8 cellular contexts compared by ENCODE assay signal in genomic region chr9:19085295-19085694, GRCh38. TPM values are rescaled to one million over a fixed set of nuclear protein-coding genes. Genes with fewer than 3 reads are reported as not detected.
A peak's percentile ranks its signal among the peaks of the same experiment; 100 is the strongest.
DNase-seq lines count a peak whose midpoint lies in the region; ATAC-seq and TF ChIP-seq lines count a peak whose summit lies in the region.
"Had no signal": no experiment of that assay in that cellular context is flagged by ENCODE, and none has a peak within 500 bp of the region (broad histone marks: within the 10 kb centered on the region; RNA-seq: fewer than 3 reads in every experiment).

No MANE protein-coding gene starts in this region.

- H3K4me1 Mint-ChIP-seq in activated CD8-positive, alpha-beta T cell treated with anti-CD3 and anti-CD28 coated beads for 36 hours (ENCODE audit: low read depth) = peaks cover 2% of the 10 kb centered on the region

- no peak overlapping the region for H2BK5ac ChIP-seq in neuronal stem cell (ENCODE audit: low read length)

- no peaks in the 10 kb centered on the region for H3K9me3 ChIP-seq in lower lobe of right lung
- H3K9me3 ChIP-seq in neuronal stem cell (replicated peaks in 1 of 2; ENCODE audit: control insufficient read depth in 2 of 2, insufficient read depth in 1 of 2, low read depth in 1 of 2, low read length in 2 of 2) = no peaks in the 10 kb centered on the region
- H3K9me3 ChIP-seq: SJCRH30 had no signal

- TF ChIP-seq CTCF in GM06990 (IDR thresholded peaks at IDR 0.05; ENCODE audit: insufficient read depth, low read length, poor library complexity, severe bottlenecking) (peak; percentile 43), lower lobe of right lung (IDR thresholded peaks at IDR 0.05) (peak; percentile 31)
- peak; percentile 43 for TF ChIP-seq CTCF in activated CD8-positive, alpha-beta T cell treated with anti-CD3 and anti-CD28 coated beads for 36 hours (IDR thresholded peaks at IDR 0.05)

- H3K27ac Mint-ChIP-seq in activated CD8-positive, alpha-beta T cell treated with anti-CD3 and anti-CD28 coated beads for 36 hours = peak overlapping the region; percentile 8

- no peak overlapping the region for H2BK120ac ChIP-seq in neuronal stem cell (ENCODE audit: low read depth, low read length)

- no peak for DNase-seq in GM06990 (ENCODE audit: extremely low read depth, insufficient read length)
- no peak for DNase-seq in activated CD8-positive, alpha-beta T cell treated with anti-CD3 and anti-CD28 coated beads for 36 hours
- DNase-seq in lower lobe of right lung = no peak
- no peak for DNase-seq in NCI-H446 treated with DMSO at 0.1 percent for 48 hours (lab: John Stamatoyannopoulos, UW)
- DNase-seq in stimulated activated CD4-positive, alpha-beta T cell treated with anti-CD3 and anti-CD28 coated beads, Interleukin-2, amount 100 ng/mL, for 24 hours = no peak
- no peak for DNase-seq in neuronal stem cell (ENCODE audit: low spot score)

- no peak overlapping the region for H4K8ac ChIP-seq in neuronal stem cell (ENCODE audit: low read depth, low read length)

- peak; percentile 54 for ATAC-seq in HG03103 (IDR thresholded peaks at IDR 0.05; ENCODE audit: low read depth, unreplicated experiment)
- ATAC-seq in activated CD8-positive, alpha-beta T cell treated with anti-CD3 and anti-CD28 coated beads for 36 hours = peak; percentile 67
- no peak for ATAC-seq in lower lobe of right lung

- H3K4me1 ChIP-seq in lower lobe of right lung (no peaks in the 10 kb centered on the region), neuronal stem cell (ENCODE audit: control insufficient read depth in 2 of 2, insufficient read depth in 1 of 2, low read depth in 1 of 2, low read length in 2 of 2) (no peaks in the 10 kb centered on the region)
- H3K4me1 ChIP-seq: SJCRH30 had no signal

- CTCF ChIA-PET in activated CD8-positive, alpha-beta T cell treated with anti-CD3 and anti-CD28 coated beads for 36 hours (lab: Charles Lee) = interaction anchor here (0.6 to 7.4 kb wide), 16 partner anchors 11 to 374 kb away, joined by 3 to 57 read pairs (median 4); partner anchors contain the start of gene RRAGA

- H3K4ac ChIP-seq in neuronal stem cell (ENCODE audit: low read length) = no peak overlapping the region

- H3K9me3 Mint-ChIP-seq in activated CD8-positive, alpha-beta T cell treated with anti-CD3 and anti-CD28 coated beads for 36 hours = no peaks in the 10 kb centered on the region

- H3K27me3 ChIP-seq in GM06990 (replicated peaks; ENCODE audit: control insufficient read depth, insufficient read depth, low read length) (no peaks in the 10 kb centered on the region), lower lobe of right lung (ENCODE audit: low read depth) (no peaks in the 10 kb centered on the region), neuronal stem cell (ENCODE audit: control insufficient read depth in 3 of 3, insufficient read depth in 3 of 3, low read depth in 1 of 3, low read length in 3 of 3) (no peaks in the 10 kb centered on the region)
- H3K27me3 ChIP-seq: SJCRH30 had no signal

- H2BK15ac ChIP-seq in neuronal stem cell (ENCODE audit: low read length) = no peak overlapping the region

- H3K4me3 ChIP-seq in GM06990 (replicated peaks; ENCODE audit: low read depth, low read length) (no peak overlapping the region), lower lobe of right lung (no peak overlapping the region), neuronal stem cell (ENCODE audit: low read length in 2 of 2) (no peak overlapping the region)
- H3K4me3 ChIP-seq: SJCRH30 had no signal

- H2AFZ ChIP-seq in neuronal stem cell (ENCODE audit: low read length) = no peak overlapping the region

- POLR2A ChIA-PET in activated CD8-positive, alpha-beta T cell treated with anti-CD3 and anti-CD28 coated beads for 36 hours (lab: Charles Lee) = interaction anchor here (0.6 to 1.2 kb wide), 2 partner anchors 33 to 92 kb away, joined by 3 read pairs; no protein-coding TSS in a partner anchor

- no peak overlapping the region for H4K91ac ChIP-seq in neuronal stem cell (ENCODE audit: low read depth, low read length, poor library complexity)

- H3K14ac ChIP-seq in neuronal stem cell (ENCODE audit: low read length) = no peak overlapping the region

- no peak overlapping the region for H2AK5ac ChIP-seq in neuronal stem cell (ENCODE audit: low read depth, low read length)

- no peak overlapping the region for H3K9ac ChIP-seq in neuronal stem cell (ENCODE audit: low read depth, low read length, poor library complexity)

- H3K4me3 Mint-ChIP-seq in activated CD8-positive, alpha-beta T cell treated with anti-CD3 and anti-CD28 coated beads for 36 hours = no peak overlapping the region

- H3K27me3 Mint-ChIP-seq in activated CD8-positive, alpha-beta T cell treated with anti-CD3 and anti-CD28 coated beads for 36 hours = no peaks in the 10 kb centered on the region

- WGBS in neuronal stem cell (ENCODE audit: extremely low coverage in 2 of 2, insufficient read length in 2 of 2, insufficient replicate concordance in 1 of 2), 2 donors = no CpG with 5 or more reads among the region's 2 CpGs

- no peak overlapping the region for H3K18ac ChIP-seq in neuronal stem cell (ENCODE audit: low read length)

- H2BK12ac ChIP-seq in neuronal stem cell (ENCODE audit: low read length) = no peak overlapping the region

- H3K79me1 ChIP-seq in neuronal stem cell (ENCODE audit: low read depth, low read length) = no peaks in the 10 kb centered on the region

- H3K27ac ChIP-seq in lower lobe of right lung = no peak overlapping the region
- no peak overlapping the region for H3K27ac ChIP-seq in neuronal stem cell (replicated peaks; ENCODE audit: low read length)
- H3K27ac ChIP-seq: SJCRH30 had no signal

- H3K23ac ChIP-seq in neuronal stem cell (ENCODE audit: low read depth, low read length, poor library complexity) = no peak overlapping the region

- no peak overlapping the region for H3K4me2 ChIP-seq in neuronal stem cell (ENCODE audit: insufficient read depth, low read length, poor library complexity, severe bottlenecking)

- peaks cover 7% of the 10 kb centered on the region for H3K36me3 ChIP-seq in GM06990 (ENCODE audit: control insufficient read depth, insufficient read depth, low read length)
- H3K36me3 ChIP-seq in lower lobe of right lung = peaks cover 88% of the 10 kb centered on the region
- H3K36me3 ChIP-seq in neuronal stem cell (replicated peaks in 1 of 2; ENCODE audit: control insufficient read depth in 2 of 2, insufficient read depth in 2 of 2, low read length in 2 of 2) = peaks cover 18 to 95% of the 10 kb centered on the region in 2 donors

- H3K36me3 Mint-ChIP-seq in activated CD8-positive, alpha-beta T cell treated with anti-CD3 and anti-CD28 coated beads for 36 hours (ENCODE audit: low read depth) = peaks cover 30% of the 10 kb centered on the region

- intact Hi-C loops in activated CD8-positive, alpha-beta T cell treated with anti-CD3 and anti-CD28 coated beads for 36 hours (cut with micrococcal nuclease) = no loop called here
- intact Hi-C loops in lower lobe of right lung (cut with DNase I) = no loop called here

RNA-seq across cellular contexts. Expression of gene HAUS6, which starts 17.4 kb away (rescaled TPM):
- 10 to 100 TPM; 30.8 to 35.8 TPM for total RNA-seq in activated CD8-positive, alpha-beta T cell treated with anti-CD3 and anti-CD28 coated beads for 36 hours
- 7.5 TPM for total RNA-seq in lower lobe of right lung
- 26.0 TPM for polyA plus RNA-seq in neuronal stem cell (2013, experiment 1 of 2)
- 26.1 TPM for polyA plus RNA-seq in neuronal stem cell (2013, experiment 2 of 2)

RNA-seq across cellular contexts. Expression of gene RRAGA, which starts 36.1 kb away (rescaled TPM):
- 10 to 100 TPM; 53.6 to 56.3 TPM for total RNA-seq in activated CD8-positive, alpha-beta T cell treated with anti-CD3 and anti-CD28 coated beads for 36 hours
- 74.2 TPM for total RNA-seq in lower lobe of right lung
- polyA plus RNA-seq in neuronal stem cell (2013, experiment 1 of 2) = 43.7 TPM
- polyA plus RNA-seq in neuronal stem cell (2013, experiment 2 of 2) = 41.3 TPM

RNA-seq across cellular contexts. Expression of gene PLIN2, which starts 42.0 kb away (rescaled TPM):
- 100 to 1,000 TPM; 126 TPM for total RNA-seq in activated CD8-positive, alpha-beta T cell treated with anti-CD3 and anti-CD28 coated beads for 36 hours
- 241 TPM for total RNA-seq in lower lobe of right lung
- 60.1 TPM for polyA plus RNA-seq in neuronal stem cell (2013, experiment 1 of 2)
- polyA plus RNA-seq in neuronal stem cell (2013, experiment 2 of 2) = 58.0 TPM

RNA-seq across cellular contexts. Expression of gene SAXO1, which starts 52.3 kb away (rescaled TPM):
- under 1 TPM in 1 of 2 experiments, not detected in 1; 0.07 TPM for total RNA-seq in activated CD8-positive, alpha-beta T cell treated with anti-CD3 and anti-CD28 coated beads for 36 hours
- total RNA-seq in lower lobe of right lung = 0.15 TPM
- polyA plus RNA-seq in neuronal stem cell (2013, experiment 1 of 2) = 0.31 TPM
- 0.37 TPM for polyA plus RNA-seq in neuronal stem cell (2013, experiment 2 of 2)
- total RNA-seq: SJCRH30 had no signal

Comparison
In these comparisons a context has a peak if more than half of its experiments do, and no peak if none do; other contexts are left out.
1. ATAC-seq: peak in HG03103 (single experiment) and activated CD8-positive, alpha-beta T cell treated with anti-CD3 and anti-CD28 coated beads for 36 hours (single experiment); none in lower lobe of right lung (0 of 2).
2. Peak in every context shown above with its lines, with median percentiles within 50 percentile points of each other: CTCF ChIP-seq.